ENCODE assay signal across 16 cellular contexts in genomic region chr2:166090900-166091299, GRCh38. TPM values are rescaled to one million over a fixed set of nuclear protein-coding genes. Genes with fewer than 3 reads are reported as not detected.
DNase-seq lines count a peak whose midpoint lies in the region; ATAC-seq and TF ChIP-seq lines count a peak whose summit lies in the region.
"Had no signal": no experiment of that assay in that cellular context is flagged by ENCODE, and none has a peak within 500 bp of the region (broad histone marks: within the 10 kb centered on the region; RNA-seq: fewer than 3 reads in every experiment).

No MANE protein-coding gene starts in this region.

- in situ Hi-C loops in brain microvascular endothelial cell (cut with HindIII; ENCODE audit: low pct_ligation_motif_present, low sequenced_read_pairs) = no loop called here

- intact Hi-C loops in lower lobe of right lung (cut with DNase I) (no loop called here), ovary (cut with DNase I) (no loop called here), left colon (cut with DNase I, micrococcal nuclease) (no loop called here)
- intact Hi-C loops in activated CD8-positive, alpha-beta T cell treated with anti-CD3 and anti-CD28 coated beads for 36 hours (cut with micrococcal nuclease) = no loop called here

- POLR2A ChIA-PET in activated CD8-positive, alpha-beta T cell treated with anti-CD3 and anti-CD28 coated beads for 36 hours (lab: Charles Lee) = no interaction called here

- no peak overlapping the region for H3K27ac Mint-ChIP-seq in activated CD8-positive, alpha-beta T cell treated with anti-CD3 and anti-CD28 coated beads for 36 hours
- H3K27ac Mint-ChIP-seq: activated CD4-positive, alpha-beta T cell treated with anti-CD3 and anti-CD28 coated beads for 36 hours; activated T-cell treated with anti-CD3 and anti-CD28 coated beads, Interleukin-2, amount 50 U/mL, for 24 hours had no signal

- DNase-seq in AG10803 (ENCODE audit: low read depth) (peak; percentile 38), NB4 (ENCODE audit: low read depth) (peak; percentile 28), brain microvascular endothelial cell (no peak), lower lobe of right lung (no peak), ovary (no peak), left colon (no peak)
- no peak for DNase-seq in activated CD8-positive, alpha-beta T cell treated with anti-CD3 and anti-CD28 coated beads for 36 hours
- DNase-seq in activated naive CD4-positive, alpha-beta T cell treated with Interleukin-2 at 50 U/mL for 16 hours = no peak
- DNase-seq: activated CD4-positive, alpha-beta T cell treated with anti-CD3 and anti-CD28 coated beads for 36 hours; activated T-cell treated with anti-CD3 and anti-CD28 coated beads, Interleukin-2, amount 50 U/mL, for 24 hours; BE2C; DMS79; NCI-H1105 treated with DMSO at 0.1 percent for 48 hours; NCI-H446 treated with DMSO at 0.1 percent for 48 hours; Peyer's patch had no signal

- no peak for TF ChIP-seq EP300 in ovary (IDR thresholded peaks at IDR 0.05)

- H3K36me3 ChIP-seq in brain microvascular endothelial cell (replicated peaks) (no peaks in the 10 kb centered on the region), lower lobe of right lung (no peaks in the 10 kb centered on the region), ovary (no peaks in the 10 kb centered on the region)
- H3K36me3 ChIP-seq: BE2C, Peyer's patch had no signal

- no peaks in the 10 kb centered on the region for H3K4me1 Mint-ChIP-seq in activated CD8-positive, alpha-beta T cell treated with anti-CD3 and anti-CD28 coated beads for 36 hours (ENCODE audit: low read depth)
- H3K4me1 Mint-ChIP-seq: activated CD4-positive, alpha-beta T cell treated with anti-CD3 and anti-CD28 coated beads for 36 hours had no signal

- H3K27me3 ChIP-seq in brain microvascular endothelial cell (replicated peaks) = no peaks in the 10 kb centered on the region
- H3K27me3 ChIP-seq in lower lobe of right lung (ENCODE audit: low read depth) = no peaks in the 10 kb centered on the region
- no peaks in the 10 kb centered on the region for H3K27me3 ChIP-seq in ovary
- H3K27me3 ChIP-seq: BE2C, Peyer's patch had no signal

- no peak for TF ChIP-seq POLR2A in NB4 (IDR thresholded peaks at IDR 0.05; ENCODE audit: extremely low read depth, insufficient read length)
- no peak for TF ChIP-seq POLR2A in ovary (IDR thresholded peaks at IDR 0.05)

- H3K9me3 Mint-ChIP-seq in activated CD8-positive, alpha-beta T cell treated with anti-CD3 and anti-CD28 coated beads for 36 hours = no peaks in the 10 kb centered on the region
- H3K9me3 Mint-ChIP-seq: activated T-cell treated with anti-CD3 and anti-CD28 coated beads, Interleukin-2, amount 50 U/mL, for 24 hours had no signal

- H3K4me3 ChIP-seq in AG10803 (ENCODE audit: low read length) (no peak overlapping the region), NB4 (ENCODE audit: low read depth, low read length) (no peak overlapping the region), brain microvascular endothelial cell (ENCODE audit: low read depth, low read length) (no peak overlapping the region), lower lobe of right lung (no peak overlapping the region), ovary (no peak overlapping the region)
- H3K4me3 ChIP-seq: Peyer's patch had no signal

- CTCF ChIA-PET in activated CD8-positive, alpha-beta T cell treated with anti-CD3 and anti-CD28 coated beads for 36 hours (lab: Charles Lee) = no interaction called here

- H3K27ac ChIP-seq in brain microvascular endothelial cell (peak overlapping the region; percentile 52), lower lobe of right lung (no peak overlapping the region), ovary (no peak overlapping the region)
- H3K27ac ChIP-seq: Peyer's patch had no signal

- 41 to 61% (median 47%) methylated on average over 5 of the region's 5 CpGs for WGBS in ovary, 3 donors

- no peaks in the 10 kb centered on the region for H3K27me3 Mint-ChIP-seq in activated CD8-positive, alpha-beta T cell treated with anti-CD3 and anti-CD28 coated beads for 36 hours

- H3K4me1 ChIP-seq in lower lobe of right lung = no peaks in the 10 kb centered on the region
- no peaks in the 10 kb centered on the region for H3K4me1 ChIP-seq in ovary (ENCODE audit: insufficient read depth)
- H3K4me1 ChIP-seq: BE2C, Peyer's patch had no signal

- no peaks in the 10 kb centered on the region for H3K9me3 ChIP-seq in lower lobe of right lung
- H3K9me3 ChIP-seq in ovary = no peaks in the 10 kb centered on the region
- H3K9me3 ChIP-seq: BE2C, Peyer's patch had no signal

- H3K4me3 Mint-ChIP-seq in activated CD8-positive, alpha-beta T cell treated with anti-CD3 and anti-CD28 coated beads for 36 hours = no peak overlapping the region
- H3K4me3 Mint-ChIP-seq: activated CD4-positive, alpha-beta T cell treated with anti-CD3 and anti-CD28 coated beads for 36 hours; activated T-cell treated with anti-CD3 and anti-CD28 coated beads, Interleukin-2, amount 50 U/mL, for 24 hours had no signal

- H3K36me3 Mint-ChIP-seq in activated CD8-positive, alpha-beta T cell treated with anti-CD3 and anti-CD28 coated beads for 36 hours (ENCODE audit: low read depth) = no peaks in the 10 kb centered on the region

- ATAC-seq in lower lobe of right lung (peak; percentile 37 to 53), left colon (no peak)
- ATAC-seq in activated CD8-positive, alpha-beta T cell treated with anti-CD3 and anti-CD28 coated beads for 36 hours = no peak
- ATAC-seq: activated CD4-positive, alpha-beta T cell treated with anti-CD3 and anti-CD28 coated beads for 36 hours had no signal

- TF ChIP-seq CTCF in AG10803 (conservative IDR thresholded peaks at IDR 0.05; ENCODE audit: low read length) (no peak), NB4 (IDR thresholded peaks at IDR 0.05; ENCODE audit: low read depth, low read length) (no peak), brain microvascular endothelial cell (IDR thresholded peaks at IDR 0.05; ENCODE audit: low read depth, low read length, missing control alignments) (no peak), lower lobe of right lung (IDR thresholded peaks at IDR 0.05) (no peak), ovary (IDR thresholded peaks at IDR 0.05) (no peak)
- no peak for TF ChIP-seq CTCF in activated CD8-positive, alpha-beta T cell treated with anti-CD3 and anti-CD28 coated beads for 36 hours (IDR thresholded peaks at IDR 0.05)

RNA-seq across cellular contexts. Expression of gene SCN1A, which starts 36.9 kb away (rescaled TPM):
- total RNA-seq in lower lobe of right lung (19.1 TPM), ovary (1 to 10 TPM in 1 of 7 donors, under 1 TPM in 3, not detected in 3; under 0.01 to 5.6 (median 0.34) TPM), left colon (not detected)
- not detected for polyA plus RNA-seq in ovary
- not detected for total RNA-seq in activated CD8-positive, alpha-beta T cell treated with anti-CD3 and anti-CD28 coated beads for 36 hours
- total RNA-seq: activated CD4-positive, alpha-beta T cell treated with anti-CD3 and anti-CD28 coated beads for 36 hours; Peyer's patch; T-helper 2 cell treated with Interferon-gamma antibody and Interleukin-4, amounts not matched to agents 100 ng/mL and 5 ng/mL, for 36 hours had no signal

Comparison
In these comparisons a context has a peak if more than half of its experiments do, and no peak if none do; other contexts are left out.
1. DNase-seq: peak in AG10803 (single experiment) and NB4 (single experiment); none in brain microvascular endothelial cell (single experiment), lower lobe of right lung (single experiment), ovary (0 of 5), left colon (0 of 2), activated CD8-positive, alpha-beta T cell treated with anti-CD3 and anti-CD28 coated beads for 36 hours (single experiment) and activated naive CD4-positive, alpha-beta T cell treated with Interleukin-2 at 50 U/mL for 16 hours (single experiment).
2. ATAC-seq: peak in lower lobe of right lung (2 of 2); none in left colon (single experiment) and activated CD8-positive, alpha-beta T cell treated with anti-CD3 and anti-CD28 coated beads for 36 hours (single experiment).